14 cellular contexts compared by ENCODE assay signal in the genomic region with DNA sequence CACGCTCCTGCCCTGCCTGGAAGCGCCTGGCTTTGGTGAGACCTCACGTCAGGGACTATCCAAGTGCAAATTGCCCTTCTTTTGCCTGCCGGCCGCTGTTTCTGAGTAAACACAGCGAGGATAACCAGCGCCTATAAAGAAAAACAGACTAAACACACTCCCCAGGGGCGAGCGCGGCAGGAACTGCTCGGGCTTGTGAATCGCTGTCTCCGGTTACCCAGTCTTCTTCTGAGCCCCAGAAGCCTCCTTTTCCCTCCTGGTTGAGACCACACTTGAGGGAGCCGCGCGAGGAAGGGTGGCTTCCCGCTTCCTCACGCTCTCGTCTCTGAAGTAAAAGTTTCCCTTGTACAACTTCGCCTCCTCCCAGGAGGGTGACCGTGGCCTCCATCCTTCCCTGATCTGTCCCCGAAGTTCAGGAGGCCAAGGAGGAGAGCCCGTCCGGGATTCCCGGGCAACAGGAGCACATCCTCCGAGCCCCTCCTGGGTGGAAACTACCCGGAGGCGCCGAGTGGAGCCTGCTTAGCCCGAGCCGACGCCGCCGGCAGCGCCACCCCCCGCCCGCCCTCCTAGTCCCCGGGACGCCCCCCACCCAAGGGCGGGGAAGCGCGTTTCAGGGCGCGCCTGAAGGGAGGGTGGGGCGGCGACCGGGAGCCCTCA. TPM values are rescaled to one million over a fixed set of nuclear protein-coding genes. Genes with fewer than 3 reads are reported as not detected.
DNase-seq lines count a peak whose midpoint lies in the region; ATAC-seq and TF ChIP-seq lines count a peak whose summit lies in the region.
"Had no signal": no experiment of that assay in that cellular context is flagged by ENCODE, and none has a peak within 500 bp of the region (broad histone marks: within the 10 kb centered on the region; RNA-seq: fewer than 3 reads in every experiment).

No MANE protein-coding gene starts in this region.

- H3K4me1 ChIP-seq in breast epithelium (peaks cover 0 to 2% of the 10 kb centered on the region in 2 donors), mesodermal cell (ENCODE audit: control insufficient read depth, insufficient read depth, low read length, poor library complexity, severe bottlenecking) (peaks cover 5% of the 10 kb centered on the region), urinary bladder (ENCODE audit: insufficient read depth) (no peaks in the 10 kb centered on the region)

- H3K4me3 ChIP-seq in breast epithelium (peak overlapping the region; percentile 29 to 63 (median 44)), dorsolateral prefrontal cortex (peak overlapping the region; percentile 26 to 77 (median 60)), mesodermal cell (ENCODE audit: extremely low read depth, insufficient read depth, low read length, poor library complexity, severe bottlenecking) (peak overlapping the region; percentile 38), urinary bladder (ENCODE audit: low read depth, low read length) (peak overlapping the region; percentile 18)
- H3K4me3 ChIP-seq: uterus had no signal

- POLR2A ChIA-PET in MCF 10A (lab: Yijun Ruan, JAX), result no interaction called here

- no TSS peak for BruUV-seq in MCF 10A (replicated peaks; lab: Mats Ljungman, UMichigan)

- H3K9me3 Mint-ChIP-seq in MCF 10A (ENCODE audit: unreplicated experiment), result peaks cover 12% of the 10 kb centered on the region
- H3K9me3 Mint-ChIP-seq in CD14-positive monocyte, result peaks cover 0 to 17% (median 11%) of the 10 kb centered on the region in 7 donors

- DNase-seq in breast epithelium (ENCODE audit: low spot score in 2 of 2), result no peak
- DNase-seq in MCF 10A (ENCODE audit: unreplicated experiment), result no peak
- peak in 4 of 10 donors; percentile 19 to 62 (median 43) for DNase-seq in dorsolateral prefrontal cortex
- DNase-seq in activated CD8-positive, alpha-beta memory T cell treated with anti-CD3 and anti-CD28 coated beads, Interleukin-2, amount 50 U/mL, for 48 hours, result no peak
- no peak for DNase-seq in CD14-positive monocyte (ENCODE audit: low spot score)
- DNase-seq: foreskin melanocyte; naive thymus-derived CD4-positive, alpha-beta T cell; NCI-H69; T-helper 1 cell; uterus had no signal

- H3K36me3 ChIP-seq in breast epithelium, result no peaks in the 10 kb centered on the region
- H3K36me3 ChIP-seq in mesodermal cell (ENCODE audit: control insufficient read depth, insufficient read depth, low read length), result no peaks in the 10 kb centered on the region
- no peaks in the 10 kb centered on the region for H3K36me3 ChIP-seq in urinary bladder (ENCODE audit: insufficient read depth)
- H3K36me3 ChIP-seq: uterus had no signal

- WGBS in mesodermal cell (ENCODE audit: insufficient coverage in 2 of 2), 2 experiments, result 0 to 1% methylated on average over 26 to 30 of the region's 47 CpGs
- under 1% methylated on average over 47 of the region's 47 CpGs for WGBS in urinary bladder

- CTCF ChIA-PET in MCF 10A (lab: Yijun Ruan, JAX), result interaction anchor here (0.6 kb wide), 1 partner anchor 73 kb away, joined by 3 read pairs; no protein-coding TSS in a partner anchor

- H3K27me3 ChIP-seq in breast epithelium (peaks cover 0 to 56% of the 10 kb centered on the region in 2 donors), dorsolateral prefrontal cortex (peaks cover 0 to 48% (median 5%) of the 10 kb centered on the region in 45 donors)

- intact Hi-C loops in breast epithelium (cut with DNase I; ENCODE audit: low total_unique reads), result no loop called here
- intact Hi-C loops in MCF 10A (cut with micrococcal nuclease), result no loop called here
- intact Hi-C loops in dorsolateral prefrontal cortex (cut with DNase I), result no loop called here
- intact Hi-C loops in CD14-positive monocyte (cut with micrococcal nuclease), result no loop called here

- H3K27ac Mint-ChIP-seq in MCF 10A (ENCODE audit: low read depth, unreplicated experiment), result no peak overlapping the region
- H3K27ac Mint-ChIP-seq in CD14-positive monocyte, result no peak overlapping the region
- H3K27ac Mint-ChIP-seq: naive thymus-derived CD4-positive, alpha-beta T cell had no signal

- TF ChIP-seq CTCF in breast epithelium (IDR thresholded peaks at IDR 0.05) (no peak), MCF 10A (IDR thresholded peaks at IDR 0.05; ENCODE audit: unreplicated experiment) (no peak), dorsolateral prefrontal cortex (IDR thresholded peaks at IDR 0.05 in 54 of 56, conservative IDR thresholded peaks at IDR 0.05 in 2 of 56; ENCODE audit: low read depth in 1 of 56, partially characterized antibody in 56 of 56) (no peak), CD14-positive monocyte (IDR thresholded peaks at IDR 0.05) (no peak)

- H3K27me3 Mint-ChIP-seq in MCF 10A (ENCODE audit: insufficient read depth, unreplicated experiment), result no peaks in the 10 kb centered on the region
- H3K27me3 Mint-ChIP-seq in CD14-positive monocyte (ENCODE audit: low read depth in 3 of 3), result peaks cover 29 to 32% (median 29%) of the 10 kb centered on the region in 3 donors

- H3K9me3 ChIP-seq in breast epithelium, result no peaks in the 10 kb centered on the region
- no peaks in the 10 kb centered on the region for H3K9me3 ChIP-seq in mesodermal cell (ENCODE audit: control insufficient read depth, low read length)
- H3K9me3 ChIP-seq: uterus had no signal

- no peak for TF ChIP-seq POLR2A in breast epithelium (IDR thresholded peaks at IDR 0.05)

- no peak for ATAC-seq in GM18519 (IDR thresholded peaks at IDR 0.05; ENCODE audit: low FRiP score, unreplicated experiment)
- ATAC-seq: naive thymus-derived CD4-positive, alpha-beta T cell had no signal

- H3K36me3 Mint-ChIP-seq in MCF 10A (ENCODE audit: insufficient read depth, unreplicated experiment) (no peaks in the 10 kb centered on the region), CD14-positive monocyte (no peaks in the 10 kb centered on the region)

- H3K4me1 Mint-ChIP-seq in MCF 10A (ENCODE audit: insufficient read depth, unreplicated experiment), result no peaks in the 10 kb centered on the region
- H3K4me1 Mint-ChIP-seq in CD14-positive monocyte, result peaks cover 2% of the 10 kb centered on the region

- H3K4me3 Mint-ChIP-seq in MCF 10A (ENCODE audit: unreplicated experiment) (no peak overlapping the region), CD14-positive monocyte (peak overlapping the region in 1 of 2 donors; percentile 77)

- no peak overlapping the region for H3K27ac ChIP-seq in breast epithelium
- peak overlapping the region in 55 of 59 donors; percentile 1 to 92 (median 81) for H3K27ac ChIP-seq in dorsolateral prefrontal cortex
- H3K27ac ChIP-seq in mesodermal cell (ENCODE audit: low read depth, low read length, severe bottlenecking), result no peak overlapping the region
- no peak overlapping the region for H3K27ac ChIP-seq in urinary bladder (ENCODE audit: low read depth)
- H3K27ac ChIP-seq: uterus had no signal

RNA-seq across cellular contexts. Expression of gene HCN1, which starts 1.0 kb away (rescaled TPM):
- total RNA-seq in breast epithelium, result under 1 TPM; under 0.01 to 0.33 (median 0.29) TPM
- total RNA-seq in MCF 10A (2022), result not detected in 2 replicates
- total RNA-seq in dorsolateral prefrontal cortex, result 10 to 100 TPM; 14.1 to 84.0 (median 51.9) TPM
- 1.7 TPM for polyA plus RNA-seq in mesodermal cell (2013, experiment 1 of 2)
- polyA plus RNA-seq in mesodermal cell (2013, experiment 2 of 2), result 1.2 TPM
- total RNA-seq in urinary bladder, result 0.26 TPM
- 0.04 TPM for polyA plus RNA-seq in urinary bladder
- polyA plus RNA-seq in CD14-positive monocyte, result not detected
- total RNA-seq: bronchial epithelial cell; naive thymus-derived CD4-positive, alpha-beta T cell had no signal
- polyA plus RNA-seq: naive thymus-derived CD4-positive, alpha-beta T cell had no signal

Comparison
In these comparisons a context has a peak if more than half of its experiments do, and no peak if none do; other contexts are left out.
1. H3K27ac ChIP-seq: peak in dorsolateral prefrontal cortex (55 of 59); none in breast epithelium (0 of 2), mesodermal cell (single experiment) and urinary bladder (single experiment).
2. RNA of gene HCN1, which starts 1.0 kb away (total RNA-seq): 14.1 to 84.0 TPM in dorsolateral prefrontal cortex; under 0.01 to 0.33 TPM in breast epithelium, 0.26 TPM in urinary bladder (single experiment) and not detected in MCF 10A; every median in the first group is over 10 times any median in the second.
3. Peak in every context shown above with its lines, with median percentiles within 50 percentile points of each other: H3K4me3 ChIP-seq.